ENCODE assay signal across 3 cellular contexts in the genomic region with DNA sequence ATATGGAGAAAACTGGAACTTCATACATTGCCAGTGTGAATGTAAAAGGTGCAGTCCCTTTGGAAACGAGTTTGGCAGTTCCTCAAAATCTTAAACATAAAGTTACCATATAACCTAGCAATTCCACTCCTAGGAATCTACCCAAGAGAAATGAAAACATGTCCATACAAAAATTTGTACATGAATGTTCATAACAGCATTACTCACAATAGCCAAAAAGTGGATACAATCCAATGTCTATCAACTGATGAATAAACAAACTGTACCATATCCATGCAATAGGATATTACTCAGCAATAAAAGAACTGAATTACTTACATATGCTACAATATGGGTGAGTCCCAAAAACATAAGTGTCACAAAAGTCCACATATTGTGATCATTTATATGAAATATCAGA.
TF ChIP-seq lines count a peak whose summit lies in the region.

No MANE protein-coding gene starts in this region.

TF ChIP-seq in IMR-90, 13 proteins besides CTCF, POLR2A, EP300 and RAD21:
- TF ChIP-seq SMC3 (IDR thresholded peaks at IDR 0.05; ENCODE audit: low read depth, low read length), result no peak
- no peak for TF ChIP-seq CEBPB (IDR thresholded peaks at IDR 0.05; ENCODE audit: low read depth, low read length)
- no peak for TF ChIP-seq FOS (IDR thresholded peaks at IDR 0.05; ENCODE audit: low read depth, low read length)
- TF ChIP-seq, protein P1, sequence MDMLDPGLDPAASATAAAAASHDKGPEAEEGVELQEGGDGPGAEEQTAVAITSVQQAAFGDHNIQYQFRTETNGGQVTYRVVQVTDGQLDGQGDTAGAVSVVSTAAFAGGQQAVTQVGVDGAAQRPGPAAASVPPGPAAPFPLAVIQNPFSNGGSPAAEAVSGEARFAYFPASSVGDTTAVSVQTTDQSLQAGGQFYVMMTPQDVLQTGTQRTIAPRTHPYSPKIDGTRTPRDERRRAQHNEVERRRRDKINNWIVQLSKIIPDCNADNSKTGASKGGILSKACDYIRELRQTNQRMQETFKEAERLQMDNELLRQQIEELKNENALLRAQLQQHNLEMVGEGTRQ (IDR thresholded peaks at IDR 0.05; ENCODE audit: low read depth, low read length), result no peak
- no peak for TF ChIP-seq NFE2L2 (IDR thresholded peaks at IDR 0.05; ENCODE audit: low read depth, low read length)

TF ChIP-seq in H1, 55 proteins besides CTCF, POLR2A, EP300 and RAD21:
- no peak for TF ChIP-seq SP4 (IDR thresholded peaks at IDR 0.05; ENCODE audit: low read length)
- no peak for TF ChIP-seq CBX5 (IDR thresholded peaks at IDR 0.05; ENCODE audit: low read depth, low read length)
- TF ChIP-seq TAF1 (IDR thresholded peaks at IDR 0.05; ENCODE audit: low read depth, low read length), result no peak
- TF ChIP-seq ZNF274 (IDR thresholded peaks at IDR 0.05; ENCODE audit: borderline replicate concordance, extremely low read depth, low read length), result no peak
- no peak for TF ChIP-seq YY1 (IDR thresholded peaks at IDR 0.05; ENCODE audit: low read depth, low read length)
- TF ChIP-seq CBX8 (IDR thresholded peaks at IDR 0.05; ENCODE audit: borderline replicate concordance, low read depth, low read length), result no peak
- no peak for TF ChIP-seq ASH2L (IDR thresholded peaks at IDR 0.05; ENCODE audit: low read length)
- TF ChIP-seq MAFK (IDR thresholded peaks at IDR 0.05; ENCODE audit: low read depth, low read length), result no peak
- TF ChIP-seq RXRA (IDR thresholded peaks at IDR 0.05; ENCODE audit: insufficient read depth, low read depth, low read length), result no peak
- no peak for TF ChIP-seq SIX5 (IDR thresholded peaks at IDR 0.05; ENCODE audit: low read depth, low read length)
- TF ChIP-seq TAF7 (optimal IDR thresholded peaks at IDR 0.05; ENCODE audit: borderline replicate concordance, low read depth, low read length), result no peak
- TF ChIP-seq, protein P2, sequence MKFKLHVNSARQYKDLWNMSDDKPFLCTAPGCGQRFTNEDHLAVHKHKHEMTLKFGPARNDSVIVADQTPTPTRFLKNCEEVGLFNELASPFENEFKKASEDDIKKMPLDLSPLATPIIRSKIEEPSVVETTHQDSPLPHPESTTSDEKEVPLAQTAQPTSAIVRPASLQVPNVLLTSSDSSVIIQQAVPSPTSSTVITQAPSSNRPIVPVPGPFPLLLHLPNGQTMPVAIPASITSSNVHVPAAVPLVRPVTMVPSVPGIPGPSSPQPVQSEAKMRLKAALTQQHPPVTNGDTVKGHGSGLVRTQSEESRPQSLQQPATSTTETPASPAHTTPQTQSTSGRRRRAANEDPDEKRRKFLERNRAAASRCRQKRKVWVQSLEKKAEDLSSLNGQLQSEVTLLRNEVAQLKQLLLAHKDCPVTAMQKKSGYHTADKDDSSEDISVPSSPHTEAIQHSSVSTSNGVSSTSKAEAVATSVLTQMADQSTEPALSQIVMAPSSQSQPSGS (IDR thresholded peaks at IDR 0.05; ENCODE audit: low read length), result no peak
- no peak for TF ChIP-seq KDM4A (IDR thresholded peaks at IDR 0.05; ENCODE audit: low read depth, low read length, severe bottlenecking)
- TF ChIP-seq BRCA1 (IDR thresholded peaks at IDR 0.05; ENCODE audit: low read depth, low read length), result no peak
- TF ChIP-seq, protein P3, sequence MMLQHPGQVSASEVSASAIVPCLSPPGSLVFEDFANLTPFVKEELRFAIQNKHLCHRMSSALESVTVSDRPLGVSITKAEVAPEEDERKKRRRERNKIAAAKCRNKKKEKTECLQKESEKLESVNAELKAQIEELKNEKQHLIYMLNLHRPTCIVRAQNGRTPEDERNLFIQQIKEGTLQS (IDR thresholded peaks at IDR 0.05; ENCODE audit: insufficient read depth, low read depth, low read length), result no peak
- TF ChIP-seq CEBPB (IDR thresholded peaks at IDR 0.05; ENCODE audit: low read depth, low read length), result no peak
- TF ChIP-seq SP2 (IDR thresholded peaks at IDR 0.05; ENCODE audit: low read length), result no peak
- no peak for TF ChIP-seq SIN3A (conservative IDR thresholded peaks at IDR 0.05 in 1 of 2, IDR thresholded peaks at IDR 0.05 in 1 of 2; ENCODE audit: low read depth in 1 of 2, low read length in 2 of 2)
- TF ChIP-seq PHF8 (conservative IDR thresholded peaks at IDR 0.05; ENCODE audit: low read depth, low read length), result no peak

TF ChIP-seq in GM12891, 5 proteins besides CTCF, POLR2A, EP300 and RAD21:
- TF ChIP-seq SPI1 (IDR thresholded peaks at IDR 0.05; ENCODE audit: low read depth, low read length), result no peak
- no peak for TF ChIP-seq TAF1 (IDR thresholded peaks at IDR 0.05; ENCODE audit: low read depth, low read length)
- TF ChIP-seq PAX5 (IDR thresholded peaks at IDR 0.05; ENCODE audit: insufficient read depth, low read length, severe bottlenecking), result no peak
